8 cellular contexts compared by ENCODE assay signal in the genomic region with DNA sequence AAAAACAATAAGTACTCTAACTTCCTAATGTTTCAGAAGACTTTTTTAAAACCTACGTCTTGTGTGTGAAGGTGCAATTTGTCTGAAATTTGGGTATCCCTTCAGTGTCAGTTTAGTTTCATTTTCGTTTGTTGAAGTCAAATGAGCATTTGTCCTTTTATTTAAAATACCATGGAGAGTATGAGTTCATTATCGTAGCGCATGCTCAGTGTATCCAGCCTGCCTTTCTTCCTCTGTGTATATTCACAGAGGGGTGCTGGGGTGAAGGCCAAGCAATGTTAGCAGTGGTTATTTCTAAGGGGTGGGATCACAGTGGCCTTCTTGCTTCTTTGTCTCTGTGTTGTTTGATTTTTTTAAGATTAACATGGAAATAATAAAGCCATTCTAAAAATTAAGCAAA. TPM values are rescaled to one million over a fixed set of nuclear protein-coding genes. Genes with fewer than 3 reads are reported as not detected.
DNase-seq lines count a peak whose midpoint lies in the region; ATAC-seq and TF ChIP-seq lines count a peak whose summit lies in the region.

No MANE protein-coding gene starts in this region.

- H3K4me3 ChIP-seq in ectodermal cell (ENCODE audit: insufficient read depth, low read depth, low read length) (no peak overlapping the region), neuron (ENCODE audit: low read length) (no peak overlapping the region)

- no peak for TF ChIP-seq CTCF in endothelial cell (IDR thresholded peaks at IDR 0.05; ENCODE audit: unreplicated experiment)

- H2AFZ ChIP-seq in neuron (ENCODE audit: low read depth, low read length): peak overlapping the region; percentile 34

- peak; percentile 80 to 89 for DNase-seq in NCI-H526 (lab: John Stamatoyannopoulos, UW)
- no peak for DNase-seq in endothelial cell (ENCODE audit: low spot score)

- H3K27ac Mint-ChIP-seq in endothelial cell (ENCODE audit: unreplicated experiment): no peak overlapping the region

- H3K36me3 ChIP-seq in ectodermal cell (ENCODE audit: control insufficient read depth, insufficient read depth, low read length) (no peaks in the 10 kb centered on the region), neuron (ENCODE audit: insufficient read depth, low read length) (no peaks in the 10 kb centered on the region)

- no peaks in the 10 kb centered on the region for H3K36me3 Mint-ChIP-seq in endothelial cell (ENCODE audit: low read depth, unreplicated experiment)

- peak overlapping the region; percentile 67 for H3K27ac ChIP-seq in ectodermal cell (ENCODE audit: insufficient read depth, low read depth, low read length, poor library complexity, severe bottlenecking)

- H3K27me3 Mint-ChIP-seq in endothelial cell (ENCODE audit: unreplicated experiment): peaks cover 7% of the 10 kb centered on the region

- no peaks in the 10 kb centered on the region for H3K9me3 ChIP-seq in ectodermal cell (ENCODE audit: control insufficient read depth, low read length)
- H3K9me3 ChIP-seq in neuron (ENCODE audit: low read length): no peaks in the 10 kb centered on the region

- ATAC-seq in GM18868 (IDR thresholded peaks at IDR 0.05; ENCODE audit: unreplicated experiment) (peak; percentile 69), GM18907 (IDR thresholded peaks at IDR 0.05; ENCODE audit: unreplicated experiment) (no peak), HG02938 (IDR thresholded peaks at IDR 0.05; ENCODE audit: unreplicated experiment) (no peak), HG02642 (IDR thresholded peaks at IDR 0.05; ENCODE audit: poor library complexity, unreplicated experiment) (no peak)

- H3K4me1 ChIP-seq in ectodermal cell (ENCODE audit: control insufficient read depth, insufficient read depth, low read length) (peaks cover 19% of the 10 kb centered on the region), neuron (ENCODE audit: insufficient read depth, low read length) (peaks cover 27% of the 10 kb centered on the region)

- no peaks in the 10 kb centered on the region for H3K4me1 Mint-ChIP-seq in endothelial cell (ENCODE audit: unreplicated experiment)

- H3K27me3 ChIP-seq in ectodermal cell (ENCODE audit: control insufficient read depth, insufficient read depth, low read length, poor library complexity, severe bottlenecking) (no peaks in the 10 kb centered on the region), neuron (ENCODE audit: insufficient read depth, low read length) (no peaks in the 10 kb centered on the region)

- H3K9me3 Mint-ChIP-seq in endothelial cell (ENCODE audit: unreplicated experiment): no peaks in the 10 kb centered on the region

- 72 to 90% methylated on average over 4 of the region's 4 CpGs for WGBS in ectodermal cell, 2 experiments

- H3K4me3 Mint-ChIP-seq in endothelial cell (ENCODE audit: unreplicated experiment): no peak overlapping the region

RNA-seq across cellular contexts. Expression of a gene that starts 43.2 kb away (rescaled TPM):
- 436 TPM for polyA plus RNA-seq in ectodermal cell (2013, experiment 1 of 4)
- polyA plus RNA-seq in ectodermal cell (2013, experiment 2 of 4): 422 TPM
- 391 TPM for polyA plus RNA-seq in ectodermal cell (2013, experiment 3 of 4)
- 415 TPM for polyA plus RNA-seq in ectodermal cell (2013, experiment 4 of 4)
- 596 TPM for total RNA-seq in endothelial cell (ENCODE audit: unreplicated experiment)
